In genomic region chr2:28270456-28271146, GRCh38 we compare ENCODE assay signal across 1 cellular context.
TF ChIP-seq lines count a peak whose summit lies in the region.

No MANE protein-coding gene starts in this region.

TF ChIP-seq in H1, 55 proteins besides CTCF, POLR2A, EP300 and RAD21 (continued from another document):
- TF ChIP-seq, protein P1, sequence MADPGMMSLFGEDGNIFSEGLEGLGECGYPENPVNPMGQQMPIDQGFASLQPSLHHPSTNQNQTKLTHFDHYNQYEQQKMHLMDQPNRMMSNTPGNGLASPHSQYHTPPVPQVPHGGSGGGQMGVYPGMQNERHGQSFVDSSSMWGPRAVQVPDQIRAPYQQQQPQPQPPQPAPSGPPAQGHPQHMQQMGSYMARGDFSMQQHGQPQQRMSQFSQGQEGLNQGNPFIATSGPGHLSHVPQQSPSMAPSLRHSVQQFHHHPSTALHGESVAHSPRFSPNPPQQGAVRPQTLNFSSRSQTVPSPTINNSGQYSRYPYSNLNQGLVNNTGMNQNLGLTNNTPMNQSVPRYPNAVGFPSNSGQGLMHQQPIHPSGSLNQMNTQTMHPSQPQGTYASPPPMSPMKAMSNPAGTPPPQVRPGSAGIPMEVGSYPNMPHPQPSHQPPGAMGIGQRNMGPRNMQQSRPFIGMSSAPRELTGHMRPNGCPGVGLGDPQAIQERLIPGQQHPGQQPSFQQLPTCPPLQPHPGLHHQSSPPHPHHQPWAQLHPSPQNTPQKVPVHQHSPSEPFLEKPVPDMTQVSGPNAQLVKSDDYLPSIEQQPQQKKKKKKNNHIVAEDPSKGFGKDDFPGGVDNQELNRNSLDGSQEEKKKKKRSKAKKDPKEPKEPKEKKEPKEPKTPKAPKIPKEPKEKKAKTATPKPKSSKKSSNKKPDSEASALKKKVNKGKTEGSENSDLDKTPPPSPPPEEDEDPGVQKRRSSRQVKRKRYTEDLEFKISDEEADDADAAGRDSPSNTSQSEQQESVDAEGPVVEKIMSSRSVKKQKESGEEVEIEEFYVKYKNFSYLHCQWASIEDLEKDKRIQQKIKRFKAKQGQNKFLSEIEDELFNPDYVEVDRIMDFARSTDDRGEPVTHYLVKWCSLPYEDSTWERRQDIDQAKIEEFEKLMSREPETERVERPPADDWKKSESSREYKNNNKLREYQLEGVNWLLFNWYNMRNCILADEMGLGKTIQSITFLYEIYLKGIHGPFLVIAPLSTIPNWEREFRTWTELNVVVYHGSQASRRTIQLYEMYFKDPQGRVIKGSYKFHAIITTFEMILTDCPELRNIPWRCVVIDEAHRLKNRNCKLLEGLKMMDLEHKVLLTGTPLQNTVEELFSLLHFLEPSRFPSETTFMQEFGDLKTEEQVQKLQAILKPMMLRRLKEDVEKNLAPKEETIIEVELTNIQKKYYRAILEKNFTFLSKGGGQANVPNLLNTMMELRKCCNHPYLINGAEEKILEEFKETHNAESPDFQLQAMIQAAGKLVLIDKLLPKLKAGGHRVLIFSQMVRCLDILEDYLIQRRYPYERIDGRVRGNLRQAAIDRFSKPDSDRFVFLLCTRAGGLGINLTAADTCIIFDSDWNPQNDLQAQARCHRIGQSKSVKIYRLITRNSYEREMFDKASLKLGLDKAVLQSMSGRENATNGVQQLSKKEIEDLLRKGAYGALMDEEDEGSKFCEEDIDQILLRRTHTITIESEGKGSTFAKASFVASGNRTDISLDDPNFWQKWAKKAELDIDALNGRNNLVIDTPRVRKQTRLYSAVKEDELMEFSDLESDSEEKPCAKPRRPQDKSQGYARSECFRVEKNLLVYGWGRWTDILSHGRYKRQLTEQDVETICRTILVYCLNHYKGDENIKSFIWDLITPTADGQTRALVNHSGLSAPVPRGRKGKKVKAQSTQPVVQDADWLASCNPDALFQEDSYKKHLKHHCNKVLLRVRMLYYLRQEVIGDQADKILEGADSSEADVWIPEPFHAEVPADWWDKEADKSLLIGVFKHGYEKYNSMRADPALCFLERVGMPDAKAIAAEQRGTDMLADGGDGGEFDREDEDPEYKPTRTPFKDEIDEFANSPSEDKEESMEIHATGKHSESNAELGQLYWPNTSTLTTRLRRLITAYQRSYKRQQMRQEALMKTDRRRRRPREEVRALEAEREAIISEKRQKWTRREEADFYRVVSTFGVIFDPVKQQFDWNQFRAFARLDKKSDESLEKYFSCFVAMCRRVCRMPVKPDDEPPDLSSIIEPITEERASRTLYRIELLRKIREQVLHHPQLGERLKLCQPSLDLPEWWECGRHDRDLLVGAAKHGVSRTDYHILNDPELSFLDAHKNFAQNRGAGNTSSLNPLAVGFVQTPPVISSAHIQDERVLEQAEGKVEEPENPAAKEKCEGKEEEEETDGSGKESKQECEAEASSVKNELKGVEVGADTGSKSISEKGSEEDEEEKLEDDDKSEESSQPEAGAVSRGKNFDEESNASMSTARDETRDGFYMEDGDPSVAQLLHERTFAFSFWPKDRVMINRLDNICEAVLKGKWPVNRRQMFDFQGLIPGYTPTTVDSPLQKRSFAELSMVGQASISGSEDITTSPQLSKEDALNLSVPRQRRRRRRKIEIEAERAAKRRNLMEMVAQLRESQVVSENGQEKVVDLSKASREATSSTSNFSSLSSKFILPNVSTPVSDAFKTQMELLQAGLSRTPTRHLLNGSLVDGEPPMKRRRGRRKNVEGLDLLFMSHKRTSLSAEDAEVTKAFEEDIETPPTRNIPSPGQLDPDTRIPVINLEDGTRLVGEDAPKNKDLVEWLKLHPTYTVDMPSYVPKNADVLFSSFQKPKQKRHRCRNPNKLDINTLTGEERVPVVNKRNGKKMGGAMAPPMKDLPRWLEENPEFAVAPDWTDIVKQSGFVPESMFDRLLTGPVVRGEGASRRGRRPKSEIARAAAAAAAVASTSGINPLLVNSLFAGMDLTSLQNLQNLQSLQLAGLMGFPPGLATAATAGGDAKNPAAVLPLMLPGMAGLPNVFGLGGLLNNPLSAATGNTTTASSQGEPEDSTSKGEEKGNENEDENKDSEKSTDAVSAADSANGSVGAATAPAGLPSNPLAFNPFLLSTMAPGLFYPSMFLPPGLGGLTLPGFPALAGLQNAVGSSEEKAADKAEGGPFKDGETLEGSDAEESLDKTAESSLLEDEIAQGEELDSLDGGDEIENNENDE (IDR thresholded peaks at IDR 0.05; ENCODE audit: insufficient replicate concordance, low read length): no peak
- no peak for TF ChIP-seq SAP30 (IDR thresholded peaks at IDR 0.05; ENCODE audit: insufficient read depth, insufficient replicate concordance, low read length)
- TF ChIP-seq, protein P2, sequence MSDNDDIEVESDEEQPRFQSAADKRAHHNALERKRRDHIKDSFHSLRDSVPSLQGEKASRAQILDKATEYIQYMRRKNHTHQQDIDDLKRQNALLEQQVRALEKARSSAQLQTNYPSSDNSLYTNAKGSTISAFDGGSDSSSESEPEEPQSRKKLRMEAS (IDR thresholded peaks at IDR 0.05): no peak
- no peak for TF ChIP-seq CHD2 (IDR thresholded peaks at IDR 0.05; ENCODE audit: low read length)
- TF ChIP-seq TEAD4 (IDR thresholded peaks at IDR 0.05; ENCODE audit: low read depth, low read length): no peak
- no peak for TF ChIP-seq GABPA (IDR thresholded peaks at IDR 0.05; ENCODE audit: borderline replicate concordance, insufficient read depth, low read length)
- no peak for TF ChIP-seq TBP (IDR thresholded peaks at IDR 0.05; ENCODE audit: low read depth, low read length)
- no peak for TF ChIP-seq ASH2L (IDR thresholded peaks at IDR 0.05; ENCODE audit: low read length)
- TF ChIP-seq KDM5A (IDR thresholded peaks at IDR 0.05; ENCODE audit: low read length): no peak
- no peak for TF ChIP-seq CHD1 (IDR thresholded peaks at IDR 0.05; ENCODE audit: low read depth, low read length)
